19 cellular contexts compared by ENCODE assay signal in the genomic region with DNA sequence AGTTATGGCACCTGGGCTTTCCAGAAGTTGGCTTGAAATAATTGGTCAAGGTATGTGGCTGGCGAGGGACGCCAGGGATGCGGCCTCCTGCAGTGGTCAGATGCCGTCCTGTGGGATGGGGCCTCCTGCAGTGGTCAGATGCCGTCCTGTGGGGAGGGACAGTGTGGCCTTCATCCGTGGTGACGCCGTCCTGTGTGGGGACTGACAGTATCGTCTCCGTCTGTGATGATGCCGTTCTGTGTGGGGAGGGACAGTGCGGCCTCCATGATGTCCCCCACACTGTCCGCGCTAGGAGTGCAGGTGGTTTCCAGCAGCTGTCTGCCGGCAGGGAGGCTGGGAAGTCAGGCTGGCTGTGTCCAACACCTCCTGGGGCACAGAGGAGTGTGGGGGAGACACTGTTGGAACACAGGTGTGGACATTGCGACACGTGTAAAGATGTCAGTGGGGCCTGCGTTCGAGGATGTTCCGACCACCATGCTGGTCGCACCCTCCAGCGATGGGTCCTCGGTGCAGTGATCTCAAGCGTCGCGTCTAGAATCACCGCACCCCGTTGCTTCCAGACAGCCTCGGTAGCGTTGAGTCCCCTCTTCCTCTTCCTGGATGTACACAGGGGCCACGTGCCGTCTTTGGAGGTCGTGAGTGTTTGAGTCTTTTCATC. TPM values are rescaled to one million over a fixed set of nuclear protein-coding genes. Genes with fewer than 3 reads are reported as not detected.
A peak's percentile ranks its signal among the peaks of the same experiment; 100 is the strongest.
DNase-seq lines count a peak whose midpoint lies in the region; ATAC-seq lines count a peak whose summit lies in the region.
"Had no signal": no experiment of that assay in that cellular context is flagged by ENCODE, and none has a peak within 500 bp of the region (broad histone marks: within the 10 kb centered on the region; RNA-seq: fewer than 3 reads in every experiment).

No MANE protein-coding gene starts in this region.

- H3K14ac ChIP-seq in neuronal stem cell (ENCODE audit: low read length): peak overlapping the region; percentile 73

- peaks cover 6 to 11% of the 10 kb centered on the region in 2 donors for H3K4me1 ChIP-seq in neuronal stem cell (ENCODE audit: control insufficient read depth in 2 of 2, insufficient read depth in 1 of 2, low read depth in 1 of 2, low read length in 2 of 2)

- H2BK120ac ChIP-seq in neuronal stem cell (ENCODE audit: low read depth, low read length): peak overlapping the region; percentile 10

- H2AK5ac ChIP-seq in neuronal stem cell (ENCODE audit: low read depth, low read length): peak overlapping the region; percentile 36

- H3K79me1 ChIP-seq in neuronal stem cell (ENCODE audit: low read depth, low read length): peaks cover 14% of the 10 kb centered on the region

- H3K4ac ChIP-seq in neuronal stem cell (ENCODE audit: low read length): no peak overlapping the region

- no CpG with 5 or more reads among the region's 33 CpGs for WGBS in neuronal stem cell (ENCODE audit: extremely low coverage in 2 of 2, insufficient read length in 2 of 2, insufficient replicate concordance in 1 of 2), 2 donors

- peak overlapping the region; percentile 18 for H3K9ac ChIP-seq in neuronal stem cell (ENCODE audit: low read depth, low read length, poor library complexity)

- H2BK15ac ChIP-seq in neuronal stem cell (ENCODE audit: low read length): peak overlapping the region; percentile 6

- peak overlapping the region; percentile 46 for H2BK5ac ChIP-seq in neuronal stem cell (ENCODE audit: low read length)

- peak overlapping the region; percentile 91 for H2BK12ac ChIP-seq in neuronal stem cell (ENCODE audit: low read length)

- H4K8ac ChIP-seq in neuronal stem cell (ENCODE audit: low read depth, low read length): peak overlapping the region; percentile 32

- no peak overlapping the region for H4K91ac ChIP-seq in neuronal stem cell (ENCODE audit: low read depth, low read length, poor library complexity)

- ATAC-seq in left ventricle myocardium superior (no peak), Right ventricle myocardium inferior (no peak)
- ATAC-seq: activated CD4-positive, CD25-positive, alpha-beta regulatory T cell treated with anti-CD3 and anti-CD28 coated beads, Interleukin-2, amount 50 U/mL, for 24 hours; activated CD8-positive, alpha-beta memory T cell treated with anti-CD3 and anti-CD28 coated beads, Interleukin-2, amount 10 ng/mL, durations not matched to agents 7 days and 5 days; stimulated activated naive CD8-positive, alpha-beta T cell treated with anti-CD3 and anti-CD28 coated beads, Interleukin-15, Interleukin-2, amounts not matched to agents 100 U/mL and 50 U/mL, for 24 hours had no signal

- no peaks in the 10 kb centered on the region for H3K27me3 ChIP-seq in neuronal stem cell (ENCODE audit: control insufficient read depth in 3 of 3, insufficient read depth in 3 of 3, low read depth in 1 of 3, low read length in 3 of 3)
- H3K27me3 ChIP-seq: vagina had no signal

- H3K36me3 ChIP-seq in neuronal stem cell (replicated peaks in 1 of 2; ENCODE audit: control insufficient read depth in 2 of 2, insufficient read depth in 2 of 2, low read length in 2 of 2): no peaks in the 10 kb centered on the region
- H3K36me3 ChIP-seq: vagina had no signal

- peak overlapping the region; percentile 38 for H3K18ac ChIP-seq in neuronal stem cell (ENCODE audit: low read length)

- no peak overlapping the region for H3K4me2 ChIP-seq in neuronal stem cell (ENCODE audit: insufficient read depth, low read length, poor library complexity, severe bottlenecking)

- H2AFZ ChIP-seq in neuronal stem cell (ENCODE audit: low read length): no peak overlapping the region

- peaks cover 5% of the 10 kb centered on the region in 2 donors for H3K9me3 ChIP-seq in neuronal stem cell (replicated peaks in 1 of 2; ENCODE audit: control insufficient read depth in 2 of 2, insufficient read depth in 1 of 2, low read depth in 1 of 2, low read length in 2 of 2)
- H3K9me3 ChIP-seq: vagina had no signal

- no peak overlapping the region for H3K27ac ChIP-seq in neuronal stem cell (replicated peaks; ENCODE audit: low read length)
- H3K27ac ChIP-seq: epithelial cell of prostate had no signal

- DNase-seq in left ventricle myocardium superior (peak; percentile 26), Right ventricle myocardium inferior (ENCODE audit: missing footprints) (no peak), ecto neural progenitor cell (ENCODE audit: low spot score) (peak; percentile 40), neuronal stem cell (ENCODE audit: low spot score) (no peak), NCI-H1092 (lab: John Stamatoyannopoulos, UW) (no peak), T-helper 2 cell (no peak), GOT3 (lab: John Stamatoyannopoulos, UW) (no peak), GF-D8 (lab: John Stamatoyannopoulos, UW) (no peak)
- DNase-seq: activated CD8-positive, alpha-beta memory T cell treated with anti-CD3 and anti-CD28 coated beads, Interleukin-2, amount 10 ng/mL, durations not matched to agents 7 days and 5 days; activated gamma-delta T cell; cortex of kidney; NCI-H1436 treated with DMSO at 0.1 percent for 48 hours; NCI-H226; retina; stimulated activated CD4-positive, alpha-beta T cell treated with anti-CD3 and anti-CD28 coated beads, Interleukin-15, amount 100 ng/mL, for 24 hours; stimulated activated naive CD8-positive, alpha-beta T cell treated with anti-CD3 and anti-CD28 coated beads, Interleukin-15, Interleukin-2, amounts not matched to agents 100 U/mL and 50 U/mL, for 24 hours had no signal

- no peak overlapping the region for H3K4me3 ChIP-seq in neuronal stem cell (ENCODE audit: low read length in 2 of 2)
- H3K4me3 ChIP-seq: vagina had no signal

- H3K23ac ChIP-seq in neuronal stem cell (ENCODE audit: low read depth, low read length, poor library complexity): peak overlapping the region; percentile 21

- intact Hi-C loops in left ventricle myocardium superior (cut with micrococcal nuclease) (no loop called here), Right ventricle myocardium inferior (cut with DNase I) (loop anchor here (2.0 kb wide), 1 partner anchor 41 kb away; no protein-coding TSS in a partner anchor)

RNA-seq across cellular contexts. Expression of a gene that starts 52.6 kb away (rescaled TPM):
- total RNA-seq in left ventricle myocardium superior (108 TPM), Right ventricle myocardium inferior (108 TPM)
- 13.4 TPM for polyA plus RNA-seq in neuronal stem cell (2013, experiment 1 of 2)
- polyA plus RNA-seq in neuronal stem cell (2013, experiment 2 of 2): 13.7 TPM

Comparison
In these comparisons a context has a peak if more than half of its experiments do, and no peak if none do; other contexts are left out.
1. DNase-seq: peak in left ventricle myocardium superior (single experiment) and ecto neural progenitor cell (single experiment); none in Right ventricle myocardium inferior (single experiment), neuronal stem cell (single experiment), NCI-H1092 (single experiment), T-helper 2 cell (0 of 5), GOT3 (single experiment) and GF-D8 (single experiment).